Comparison of ENCODE assay signal across 22 cellular contexts in genomic region chr2:117987121-117987520, GRCh38.
"Had no signal": no experiment of that assay in that cellular context is flagged by ENCODE, and none has a peak within 500 bp of the region (broad histone marks: within the 10 kb centered on the region; RNA-seq: fewer than 3 reads in every experiment).

No MANE protein-coding gene starts in this region.

- H3K27me3 ChIP-seq: MG63, SJCRH30 had no signal

- DNase-seq: Karpas-422, KG1, MG63, NCI-H1092, NCI-H1105 treated with DMSO at 0.1 percent for 48 hours, NCI-H1417 treated with DMSO at 0.1 percent for 48 hours, NCI-H146, NCI-H1694 treated with DMSO at 0.1 percent for 48 hours, NCI-H1930, NCI-H2081, NCI-H2107, NCI-H2227 treated with DMSO at 0.1 percent for 48 hours, NCI-H446, NCI-H510A, NCI-H524 treated with DMSO at 0.1 percent for 48 hours, NCI-H69, NCI-H774, SHP77, SJCRH30 had no signal

- H3K27ac ChIP-seq: RWPE1, SJCRH30 had no signal

- H3K4me1 ChIP-seq: SJCRH30 had no signal

- H3K9me3 ChIP-seq: MG63, SJCRH30 had no signal

- ATAC-seq: Panc1, SK-N-SH treated with all-trans-retinoic acid at 6 μM for 48 hours had no signal

- H3K4me3 ChIP-seq: MG63, SJCRH30 had no signal
